ENCODE assay signal across 8 cellular contexts in genomic region chr17:43661699-43662431, GRCh38. TPM values are rescaled to one million over a fixed set of nuclear protein-coding genes. Genes with fewer than 3 reads are reported as not detected.
DNase-seq lines count a peak whose midpoint lies in the region; ATAC-seq and TF ChIP-seq lines count a peak whose summit lies in the region.

Gene MEOX1, minus strand, starts transcription at chr17:43661922. Its CDS starts 388 bp downstream, at chr17:43661534.

- H3K27me3 Mint-ChIP-seq in activated naive CD4-positive, alpha-beta T cell treated with anti-CD3 and anti-CD28 coated beads for 36 hours (ENCODE audit: low read depth): no peaks in the 10 kb centered on the region

- WGBS in prostate gland: 28% methylated on average over 8 of the region's 8 CpGs

- H3K27ac Mint-ChIP-seq in activated naive CD4-positive, alpha-beta T cell treated with anti-CD3 and anti-CD28 coated beads for 36 hours: peak within 1 kb of the TSS; percentile 62

- H3K4me3 Mint-ChIP-seq in activated naive CD4-positive, alpha-beta T cell treated with anti-CD3 and anti-CD28 coated beads for 36 hours: peak within 1 kb of the TSS; percentile 25

- CTCF ChIA-PET in activated naive CD4-positive, alpha-beta T cell treated with anti-CD3 and anti-CD28 coated beads for 36 hours (lab: Charles Lee): no interaction called here

- no peaks in the 10 kb centered on the region for H3K9me3 Mint-ChIP-seq in activated naive CD4-positive, alpha-beta T cell treated with anti-CD3 and anti-CD28 coated beads for 36 hours

- peaks cover 26% of the 10 kb centered on the region for H3K4me1 Mint-ChIP-seq in activated naive CD4-positive, alpha-beta T cell treated with anti-CD3 and anti-CD28 coated beads for 36 hours (ENCODE audit: low read depth)

- peak within 1 kb of the TSS in 4 of 5 donors; percentile 44 to 86 (median 58) for H3K9ac ChIP-seq in subcutaneous abdominal adipose tissue (ENCODE audit: low read length in 5 of 5)

- H3K4me1 ChIP-seq in subcutaneous abdominal adipose tissue (ENCODE audit: control insufficient read depth in 5 of 5, insufficient read depth in 5 of 5, low read length in 5 of 5) (peaks cover 3 to 54% (median 10%) of the 10 kb centered on the region in 5 donors), prostate gland (replicated peaks) (no peaks in the 10 kb centered on the region)

- DNase-seq in activated CD8-positive, alpha-beta memory T cell treated with anti-CD3 and anti-CD28 coated beads for 24 hours: peak; percentile 66
- DNase-seq in activated CD8-positive, alpha-beta memory T cell treated with anti-CD3 and anti-CD28 coated beads, Interleukin-2, amount 50 U/mL, for 4 hours: no peak
- peak; percentile 62 for DNase-seq in activated naive CD4-positive, alpha-beta T cell treated with anti-CD3 and anti-CD28 coated beads for 36 hours
- DNase-seq in left ventricle myocardium superior (no peak), prostate gland (ENCODE audit: low spot score) (no peak)

- H3K36me3 ChIP-seq in subcutaneous abdominal adipose tissue (ENCODE audit: control insufficient read depth in 5 of 5, insufficient read depth in 5 of 5, low read length in 5 of 5): no peaks in the 10 kb centered on the region
- no peaks in the 10 kb centered on the region for H3K36me3 ChIP-seq in prostate gland

- peak; percentile 41 for ATAC-seq in left ventricle myocardium superior
- ATAC-seq in GM21737 (IDR thresholded peaks at IDR 0.05; ENCODE audit: unreplicated experiment): no peak
- no peak for ATAC-seq in GM21447 (IDR thresholded peaks at IDR 0.05; ENCODE audit: unreplicated experiment)

- TF ChIP-seq CTCF in prostate gland (IDR thresholded peaks at IDR 0.05): no peak

- TF ChIP-seq POLR2A in prostate gland (IDR thresholded peaks at IDR 0.05): no peak

- H3K27me3 ChIP-seq in subcutaneous abdominal adipose tissue (ENCODE audit: control insufficient read depth in 5 of 5, insufficient read depth in 4 of 5, low read length in 5 of 5): peaks cover 0 to 18% (median 3%) of the 10 kb centered on the region in 5 donors
- no peaks in the 10 kb centered on the region for H3K27me3 ChIP-seq in prostate gland (replicated peaks; ENCODE audit: insufficient read depth)

- no peaks in the 10 kb centered on the region for H3K36me3 Mint-ChIP-seq in activated naive CD4-positive, alpha-beta T cell treated with anti-CD3 and anti-CD28 coated beads for 36 hours (ENCODE audit: low read depth)

- H3K9me3 ChIP-seq in subcutaneous abdominal adipose tissue (ENCODE audit: control insufficient read depth in 5 of 5, low read length in 5 of 5) (no peaks in the 10 kb centered on the region), prostate gland (no peaks in the 10 kb centered on the region)

- peak within 1 kb of the TSS in 4 of 5 donors; percentile 65 to 83 (median 74) for H3K4me3 ChIP-seq in subcutaneous abdominal adipose tissue (ENCODE audit: low read depth in 1 of 5, low read length in 5 of 5)
- no peak within 1 kb of the TSS for H3K4me3 ChIP-seq in prostate gland

- peak within 1 kb of the TSS; percentile 88 for H3K27ac ChIP-seq in subcutaneous abdominal adipose tissue (ENCODE audit: low read depth, low read length)
- H3K27ac ChIP-seq in prostate gland: no peak within 1 kb of the TSS

- intact Hi-C loops in activated naive CD4-positive, alpha-beta T cell treated with anti-CD3 and anti-CD28 coated beads for 36 hours (cut with micrococcal nuclease): loop anchor here (2.0 kb wide), 1 partner anchor 53 kb away; no protein-coding TSS in a partner anchor
- intact Hi-C loops in left ventricle myocardium superior (cut with micrococcal nuclease) (no loop called here), prostate gland (cut with DNase I) (no loop called here)

RNA-seq across cellular contexts. Expression of gene MEOX1, which starts in this region (rescaled TPM):
- total RNA-seq in activated naive CD4-positive, alpha-beta T cell treated with anti-CD3 and anti-CD28 coated beads for 36 hours: under 1 TPM; 0.12 to 0.17 TPM
- total RNA-seq in left ventricle myocardium superior (11.1 TPM), prostate gland (1 to 10 TPM; 3.4 to 6.1 TPM)

Comparison
In these comparisons a context has a peak if more than half of its experiments do, and no peak if none do; other contexts are left out.
1. Peak in DNase-seq in activated naive CD4-positive, alpha-beta T cell treated with anti-CD3 and anti-CD28 coated beads for 36 hours; RNA of the gene not detected or under 1 TPM.
2. H3K4me3 ChIP-seq: peak in subcutaneous abdominal adipose tissue (4 of 5); none in prostate gland (0 of 2).